In the genomic region with DNA sequence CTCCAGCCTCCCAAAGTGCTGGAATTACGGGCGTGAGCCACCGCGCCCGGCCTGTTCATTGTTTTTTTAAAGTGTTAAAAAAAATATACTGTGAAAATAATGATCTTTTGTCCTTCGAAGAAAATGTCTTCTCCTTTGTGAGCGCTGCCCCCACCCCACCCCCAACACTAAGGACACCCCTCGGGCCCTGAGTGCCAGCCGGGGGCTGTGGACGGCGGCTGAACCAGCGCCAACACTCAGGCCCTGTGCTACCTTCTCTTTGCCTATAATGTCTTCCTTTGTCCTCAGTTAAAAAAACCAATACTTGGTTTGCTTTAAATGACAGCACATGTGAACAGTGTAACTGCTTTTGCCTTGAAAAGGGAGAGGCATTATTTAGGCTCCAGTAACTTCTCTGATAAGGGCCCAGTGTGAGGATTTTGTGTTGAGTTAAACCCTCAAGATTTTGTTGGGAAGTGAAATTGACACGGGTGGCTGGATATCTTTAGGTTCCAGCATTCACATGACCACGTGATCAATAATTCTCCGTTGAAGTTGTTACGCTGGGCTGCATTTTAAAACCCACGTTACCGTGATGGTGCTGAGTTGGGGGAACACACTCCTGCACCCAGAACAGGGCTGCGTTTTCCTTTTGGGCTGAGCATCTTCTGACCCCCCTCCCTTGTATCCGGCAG, we compare ENCODE assay signal across 23 cellular contexts.
"Had no signal": no experiment of that assay in that cellular context is flagged by ENCODE, and none has a peak within 500 bp of the region (broad histone marks: within the 10 kb centered on the region; RNA-seq: fewer than 3 reads in every experiment).

No MANE protein-coding gene starts in this region.

- ATAC-seq: activated CD8-positive, alpha-beta T cell treated with anti-CD3 and anti-CD28 coated beads, Interleukin-2, amount 10 ng/mL, durations not matched to agents 7 days and 5 days; activated naive CD8-positive, alpha-beta T cell treated with anti-CD3 and anti-CD28 coated beads, Interleukin-2, amount 50 U/mL, for 24 hours; esophagus mucosa; gastroesophageal sphincter; heart left ventricle; left colon; mucosa of descending colon had no signal

- H3K27me3 Mint-ChIP-seq: activated naive CD8-positive, alpha-beta T cell treated with anti-CD3 and anti-CD28 coated beads, Interleukin-2, amount 50 U/mL, for 24 hours; progenitor cell of endocrine pancreas; stimulated activated naive CD8-positive, alpha-beta T cell treated with anti-CD3 and anti-CD28 coated beads, Interleukin-15, Interleukin-2, amounts not matched to agents 100 ng/mL and 50 ng/mL, for 24 hours had no signal

- DNase-seq: activated CD4-positive, alpha-beta T cell treated with anti-CD3 and anti-CD28 coated beads for 1 hour; activated CD4-positive, alpha-beta T cell treated with anti-CD3 and anti-CD28 coated beads, Interleukin-2, amount 50 U/mL, for 1 hour; activated CD8-positive, alpha-beta T cell treated with anti-CD3 and anti-CD28 coated beads, Interleukin-2, amount 10 ng/mL, durations not matched to agents 7 days and 5 days; activated gamma-delta T cell; activated naive CD4-positive, alpha-beta T cell treated with anti-CD3 and anti-CD28 coated beads, Interleukin-2, amount 50 U/mL, for 16 hours; activated naive CD8-positive, alpha-beta T cell treated with anti-CD3 and anti-CD28 coated beads, Interleukin-2, amount 50 U/mL, for 24 hours; cortex of kidney; heart left ventricle; left colon; mesendoderm; spleen; stimulated activated CD4-positive, alpha-beta T cell treated with anti-CD3 and anti-CD28 coated beads, Interleukin-4, amount 100 ng/mL, for 1 hour; substantia nigra; tibial artery; WERI-Rb-1 had no signal

- H3K9me3 ChIP-seq: gastroesophageal sphincter, heart left ventricle, mucosa of descending colon, spleen, tibial artery had no signal

- H3K4me3 ChIP-seq: cardiac muscle cell, gastroesophageal sphincter, heart left ventricle, mucosa of descending colon, spleen, tibial artery had no signal

- H3K27ac Mint-ChIP-seq: activated CD8-positive, alpha-beta T cell treated with anti-CD3 and anti-CD28 coated beads, Interleukin-2, amount 10 ng/mL, durations not matched to agents 7 days and 5 days; activated T-helper 1 cell treated with anti-CD3 and anti-CD28 coated beads, Interleukin-12 subunit alpha, Interleukin-12 subunit beta, Interleukin-2, Interleukin-4 antibody, amounts not matched to agents 30 ng/mL and 10 ng/mL and 1 ng/mL, durations not matched to agents 14 hours and 24 hours and 36 hours; progenitor cell of endocrine pancreas; stimulated activated naive CD8-positive, alpha-beta T cell treated with anti-CD3 and anti-CD28 coated beads, Interleukin-15, Interleukin-2, amounts not matched to agents 100 ng/mL and 50 ng/mL, for 24 hours; T-helper 2 cell treated with Interferon-gamma antibody and Interleukin-4, amounts not matched to agents 5 μg/mL and 100 μg/mL, for 36 hours had no signal

- H3K4me3 Mint-ChIP-seq: activated CD8-positive, alpha-beta T cell treated with anti-CD3 and anti-CD28 coated beads, Interleukin-2, amount 10 ng/mL, durations not matched to agents 7 days and 5 days; activated naive CD8-positive, alpha-beta T cell treated with anti-CD3 and anti-CD28 coated beads, Interleukin-2, amount 50 U/mL, for 24 hours; activated T-helper 1 cell treated with anti-CD3 and anti-CD28 coated beads, Interleukin-12 subunit alpha, Interleukin-12 subunit beta, Interleukin-2, Interleukin-4 antibody, amounts not matched to agents 30 ng/mL and 10 ng/mL and 1 ng/mL, durations not matched to agents 14 hours and 24 hours and 36 hours; stimulated activated naive CD8-positive, alpha-beta T cell treated with anti-CD3 and anti-CD28 coated beads, Interleukin-15, Interleukin-2, amounts not matched to agents 100 ng/mL and 50 ng/mL, for 24 hours; T-helper 2 cell treated with Interferon-gamma antibody and Interleukin-4, amounts not matched to agents 5 μg/mL and 100 μg/mL, for 36 hours had no signal

- H3K27ac ChIP-seq: cardiac muscle cell, gastroesophageal sphincter, heart left ventricle, tibial artery, WERI-Rb-1 had no signal

- H3K4me1 Mint-ChIP-seq: activated naive CD8-positive, alpha-beta T cell treated with anti-CD3 and anti-CD28 coated beads, Interleukin-2, amount 50 U/mL, for 24 hours had no signal

- H3K27me3 ChIP-seq: cardiac muscle cell, gastroesophageal sphincter, heart left ventricle, spleen, tibial artery had no signal

- H3K4me1 ChIP-seq: gastroesophageal sphincter, tibial artery had no signal
